ENCODE assay signal across 21 cellular contexts in the genomic region with DNA sequence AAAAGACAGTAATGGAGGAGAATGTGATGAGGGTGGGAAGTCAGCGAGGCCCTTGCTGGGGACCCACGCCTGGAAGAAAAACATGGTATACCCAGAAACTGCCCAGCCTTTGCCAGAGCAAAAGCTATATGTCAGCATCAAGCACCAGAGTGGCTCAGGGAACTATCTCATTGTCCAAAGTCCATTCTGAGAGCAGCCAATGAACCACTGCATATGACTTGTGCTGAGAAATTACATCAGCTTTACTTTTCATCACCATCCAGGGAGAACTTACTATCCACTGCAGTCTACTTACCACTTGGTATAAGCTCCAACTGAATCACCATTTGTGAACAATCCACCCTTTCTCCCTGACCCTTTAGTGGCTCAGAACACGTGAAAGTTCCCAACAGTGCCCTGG.
DNase-seq lines count a peak whose midpoint lies in the region; ATAC-seq and TF ChIP-seq lines count a peak whose summit lies in the region.
"Had no signal": no experiment of that assay in that cellular context is flagged by ENCODE, and none has a peak within 500 bp of the region (broad histone marks: within the 10 kb centered on the region; RNA-seq: fewer than 3 reads in every experiment).

No MANE protein-coding gene starts in this region.

- H3K9me3 ChIP-seq in body of pancreas (no peaks in the 10 kb centered on the region), mucosa of descending colon (no peaks in the 10 kb centered on the region), esophagus squamous epithelium (no peaks in the 10 kb centered on the region)

- no peaks in the 10 kb centered on the region for H3K36me3 Mint-ChIP-seq in Calu3 (ENCODE audit: insufficient read depth, unreplicated experiment)
- H3K36me3 Mint-ChIP-seq: CD4-positive, CD25-positive, alpha-beta regulatory T cell; IgD-negative memory B cell; T-cell had no signal

- 89 to 93% methylated on average over 3 of the region's 3 CpGs for WGBS in body of pancreas, 2 donors
- WGBS in esophagus squamous epithelium, 2 donors, result 90% methylated on average over 3 of the region's 3 CpGs

- H3K4me1 ChIP-seq in body of pancreas, result no peaks in the 10 kb centered on the region
- H3K4me1 ChIP-seq in mucosa of descending colon (ENCODE audit: low read depth), result no peaks in the 10 kb centered on the region
- no peaks in the 10 kb centered on the region for H3K4me1 ChIP-seq in esophagus squamous epithelium

- H3K4me3 ChIP-seq in body of pancreas, result no peak overlapping the region
- H3K4me3 ChIP-seq in mucosa of descending colon, result no peak overlapping the region
- H3K4me3 ChIP-seq in esophagus squamous epithelium, result no peak overlapping the region
- H3K4me3 ChIP-seq: GM12878, SK-N-MC had no signal

- H3K27me3 Mint-ChIP-seq in Calu3 (ENCODE audit: unreplicated experiment), result no peaks in the 10 kb centered on the region
- H3K27me3 Mint-ChIP-seq: CD4-positive, CD25-positive, alpha-beta regulatory T cell; IgD-negative memory B cell; T-cell had no signal

- TF ChIP-seq CTCF in body of pancreas (IDR thresholded peaks at IDR 0.05), result no peak
- TF ChIP-seq CTCF in mucosa of descending colon (IDR thresholded peaks at IDR 0.05), result no peak
- no peak for TF ChIP-seq CTCF in Calu3 (IDR thresholded peaks at IDR 0.05; ENCODE audit: unreplicated experiment)
- no peak for TF ChIP-seq CTCF in esophagus squamous epithelium (IDR thresholded peaks at IDR 0.05)

- no peak for TF ChIP-seq POLR2A in body of pancreas (IDR thresholded peaks at IDR 0.05)
- no peak for TF ChIP-seq POLR2A in esophagus squamous epithelium (IDR thresholded peaks at IDR 0.05)

- ATAC-seq in HG02798 (IDR thresholded peaks at IDR 0.05; ENCODE audit: poor library complexity, unreplicated experiment) (peak; percentile 40), body of pancreas (peak; percentile 60), mucosa of descending colon (peak; percentile 90)
- ATAC-seq: GM12878, Panc1, Right ventricle myocardium inferior, T-cell had no signal

- peak in 1 of 4 donors; percentile 16 for DNase-seq in body of pancreas
- DNase-seq in mucosa of descending colon, result peak in 1 of 3 donors; percentile 13
- no peak for DNase-seq in effector CD4-positive, alpha-beta T cell
- DNase-seq in Calu3, result no peak
- no peak for DNase-seq in NCI-H1092 (lab: John Stamatoyannopoulos, UW)
- no peak for DNase-seq in esophagus squamous epithelium (lab: John Stamatoyannopoulos, UW)
- DNase-seq: CD4-positive, CD25-positive, alpha-beta regulatory T cell; DND-41; GDM1; MV-4-11; NCI-H1436; NCI-H2081; NCI-H774; T-cell had no signal

- H3K27me3 ChIP-seq in body of pancreas (no peaks in the 10 kb centered on the region), esophagus squamous epithelium (no peaks in the 10 kb centered on the region)

- H3K4me3 Mint-ChIP-seq in Calu3 (ENCODE audit: low read depth, unreplicated experiment), result no peak overlapping the region
- H3K4me3 Mint-ChIP-seq: B cell; CD4-positive, CD25-positive, alpha-beta regulatory T cell; IgD-negative memory B cell; T-cell had no signal

- peaks cover 16% of the 10 kb centered on the region for H3K4me1 Mint-ChIP-seq in Calu3 (ENCODE audit: low read depth, unreplicated experiment)
- H3K4me1 Mint-ChIP-seq: B cell; CD4-positive, CD25-positive, alpha-beta regulatory T cell had no signal

- H3K9me3 Mint-ChIP-seq in Calu3 (ENCODE audit: low read depth, unreplicated experiment), result no peaks in the 10 kb centered on the region
- H3K9me3 Mint-ChIP-seq: T-cell had no signal

- no peak overlapping the region for H3K27ac ChIP-seq in body of pancreas
- no peak overlapping the region for H3K27ac ChIP-seq in esophagus squamous epithelium
- H3K27ac ChIP-seq: SK-N-MC had no signal

- no peaks in the 10 kb centered on the region for H3K36me3 ChIP-seq in body of pancreas (replicated peaks in 1 of 2; ENCODE audit: insufficient read depth in 1 of 2, low read depth in 2 of 2)
- no peaks in the 10 kb centered on the region for H3K36me3 ChIP-seq in mucosa of descending colon (ENCODE audit: low read depth)
- no peaks in the 10 kb centered on the region for H3K36me3 ChIP-seq in esophagus squamous epithelium

- intact Hi-C loops in body of pancreas (cut with DNase I) (no loop called here), mucosa of descending colon (cut with DNase I, micrococcal nuclease) (no loop called here), Calu3 (cut with micrococcal nuclease; ENCODE audit: unreplicated experiment) (no loop called here), esophagus squamous epithelium (cut with DNase I) (no loop called here)

- BruUV-seq in Calu3 (replicated peaks; lab: Mats Ljungman, UMichigan), result no TSS peak

- CTCF ChIA-PET in Calu3 (lab: Charles Lee), result no interaction called here

- H3K27ac Mint-ChIP-seq in Calu3 (ENCODE audit: unreplicated experiment), result no peak overlapping the region
- H3K27ac Mint-ChIP-seq: B cell; CD4-positive, CD25-positive, alpha-beta regulatory T cell; IgD-negative memory B cell; T-cell had no signal

Comparison
In these comparisons a context has a peak if more than half of its experiments do, and no peak if none do; other contexts are left out.
1. ATAC-seq: peak in every context shown above with its lines; median percentile 90 in mucosa of descending colon; 60 in body of pancreas; 40 in HG02798.